In genomic region chr22:43014876-43015676, GRCh38 we compare ENCODE assay signal across 8 cellular contexts. TPM values are rescaled to one million over a fixed set of nuclear protein-coding genes. Genes with fewer than 3 reads are reported as not detected.
DNase-seq lines count a peak whose midpoint lies in the region; FAIRE-seq and TF ChIP-seq lines count a peak whose summit lies in the region.

Gene PACSIN2 (minus strand): TSS chr22:43015149. CDS start chr22:42912080, 103,069 bp downstream.

- H3K4me3 Mint-ChIP-seq in HFFc6 = peak within 1 kb of the TSS; percentile 97

- H3K4me3 ChIP-seq in GM06990 (replicated peaks; ENCODE audit: low read depth, low read length) (peak within 1 kb of the TSS; percentile 78), neutrophil (ENCODE audit: low read depth in 1 of 2, low read length in 1 of 2) (peak within 1 kb of the TSS; percentile 81 to 95)

- peaks cover 24 to 26% of the 10 kb centered on the region in 2 experiments for H3K4me1 ChIP-seq in neutrophil (ENCODE audit: control insufficient read depth in 1 of 2, insufficient read depth in 1 of 2, low read depth in 1 of 2, low read length in 1 of 2)

- H3K9me3 ChIP-seq in neutrophil = no peaks in the 10 kb centered on the region

- in situ Hi-C loops in SK-MEL-5 (cut with HindIII; ENCODE audit: low pct_unique_long_range_greater_than_20kb, low sequenced_read_pairs) = no loop called here

- no peaks in the 10 kb centered on the region for H3K36me3 ChIP-seq in GM06990 (ENCODE audit: control insufficient read depth, insufficient read depth, low read length)
- H3K36me3 ChIP-seq in neutrophil = no peaks in the 10 kb centered on the region

- peak; percentile 98 for DNase-seq in GM06990 (ENCODE audit: extremely low read depth, insufficient read length)
- DNase-seq in HFFc6 = peak; percentile 99
- DNase-seq in NAMALWA (ENCODE audit: low spot score) = peak; percentile 98
- DNase-seq in SK-MEL-5 (ENCODE audit: low read depth, low spot score) = peak; percentile 99
- peak; percentile 99 for DNase-seq in activated naive CD4-positive, alpha-beta T cell treated with Interleukin-2 at 50 U/mL for 16 hours
- DNase-seq in frontal cortex (ENCODE audit: low spot score in 2 of 2) = peak; percentile 97 to 99

- TF ChIP-seq CTCF in GM06990 (IDR thresholded peaks at IDR 0.05; ENCODE audit: insufficient read depth, low read length, poor library complexity, severe bottlenecking) (no peak), HFFc6 (IDR thresholded peaks at IDR 0.05) (no peak), neutrophil (IDR thresholded peaks at IDR 0.05) (peak; percentile 70), subcutaneous adipose tissue (IDR thresholded peaks at IDR 0.05; ENCODE audit: low read depth) (no peak)

- H3K36me3 Mint-ChIP-seq in HFFc6 (ENCODE audit: low read depth) = no peaks in the 10 kb centered on the region; the same call in 1 of the 2 replicates

- H3K27me3 ChIP-seq in GM06990 (replicated peaks; ENCODE audit: control insufficient read depth, insufficient read depth, low read length) (no peaks in the 10 kb centered on the region), neutrophil (no peaks in the 10 kb centered on the region)

- no peak for FAIRE-seq in frontal cortex (lab: Jason Lieb, UNC)

- peaks cover 7% of the 10 kb centered on the region for H3K27me3 Mint-ChIP-seq in HFFc6 (ENCODE audit: insufficient read depth)

- no peaks in the 10 kb centered on the region for H3K9me3 Mint-ChIP-seq in HFFc6

- H3K4me1 Mint-ChIP-seq in HFFc6 (ENCODE audit: low read depth) = peaks cover 51% of the 10 kb centered on the region

- peak within 1 kb of the TSS; percentile 87 for H3K27ac Mint-ChIP-seq in HFFc6

- peak within 1 kb of the TSS; percentile 89 for H3K27ac ChIP-seq in neutrophil

RNA-seq across cellular contexts. Expression of gene PACSIN2, which starts in this region (rescaled TPM):
- total RNA-seq in HFFc6 (2021; fragmentation: NEBNext Ultra II Directional; extraction: Animal tissue kit (Norgen Biotek cat#: 25700)) = 10 to 100 TPM; 69.8 to 97.3 (median 76.2) TPM
- 197 and 210 TPM in 2 replicates for total RNA-seq in SK-MEL-5 (2014; rRNA removed; shearing (Covaris generic))
- 359 and 404 TPM in 2 replicates for polyA plus RNA-seq in SK-MEL-5 (2015; cell fraction: cytosol; rRNA removed)
- polyA plus RNA-seq in SK-MEL-5 (2015; cell fraction: nucleus; rRNA removed) = 298 and 306 TPM in 2 replicates
- total RNA-seq in frontal cortex (24.5 TPM), subcutaneous adipose tissue (10 to 100 TPM; 36.5 to 45.8 (median 39.9) TPM)

Comparison
In these comparisons a context has a peak if more than half of its experiments do, and no peak if none do; other contexts are left out.
1. Peak in every context shown above with its lines: DNase-seq, H3K4me3 ChIP-seq and H3K27ac ChIP-seq.